23 cellular contexts compared by ENCODE assay signal in genomic region chr11:40140560-40140959, GRCh38.
A peak's percentile ranks its signal among the peaks of the same experiment; 100 is the strongest.
DNase-seq lines count a peak whose midpoint lies in the region; ATAC-seq, FAIRE-seq and TF ChIP-seq lines count a peak whose summit lies in the region.
"Had no signal": no experiment of that assay in that cellular context is flagged by ENCODE, and none has a peak within 500 bp of the region (broad histone marks: within the 10 kb centered on the region; RNA-seq: fewer than 3 reads in every experiment).

No MANE protein-coding gene starts in this region.

- CTCF ChIA-PET in GM12878 (lab: Yijun Ruan, JAX) = no interaction called here

- TF ChIP-seq RAD21 in GM12878 (IDR thresholded peaks at IDR 0.05; ENCODE audit: insufficient read depth, low read depth, low read length) = no peak

- no peak for TF ChIP-seq POLR2A in GM12878 (IDR thresholded peaks at IDR 0.05; ENCODE audit: low read depth, low read length)

- H3K36me3 ChIP-seq in GM12878 (ENCODE audit: control insufficient read depth in 2 of 2, insufficient read depth in 2 of 2, low read length in 1 of 2) (no peaks in the 10 kb centered on the region), smooth muscle cell (ENCODE audit: low read depth) (no peaks in the 10 kb centered on the region)
- H3K36me3 ChIP-seq: HAP-1 had no signal

- H3K79me2 ChIP-seq in GM12878 (ENCODE audit: control insufficient read depth, insufficient read depth, low read length) = no peaks in the 10 kb centered on the region
- no peaks in the 10 kb centered on the region for H3K79me2 ChIP-seq in smooth muscle cell (ENCODE audit: low read depth)

- no TSS peak for BruUV-seq in GM12878 (replicated peaks; lab: Mats Ljungman, UMichigan)

- no peaks in the 10 kb centered on the region for H3K27me3 ChIP-seq in GM12878 (replicated peaks in 1 of 2; ENCODE audit: control insufficient read depth in 2 of 2, insufficient read depth in 2 of 2, low read length in 1 of 2)
- H3K27me3 ChIP-seq in smooth muscle cell (ENCODE audit: low read depth) = no peaks in the 10 kb centered on the region

- peak; percentile 3 for DNase-seq in NCI-H2227 (lab: John Stamatoyannopoulos, UW; ENCODE audit: unreplicated experiment)
- DNase-seq in NCI-H2227 treated with DMSO at 0.1 percent for 48 hours (lab: John Stamatoyannopoulos, UW) = no peak
- DNase-seq in RCC 7860 (ENCODE audit: low spot score) = peak; percentile 69
- DNase-seq in GM12878 (ENCODE audit: low read depth, low spot score) = no peak
- DNase-seq in smooth muscle cell (lab: John Stamatoyannopoulos, UW; ENCODE audit: unreplicated experiment) = no peak
- DNase-seq in posterior vena cava (ENCODE audit: low spot score) = no peak
- no peak for DNase-seq in NCI-H1436 treated with DMSO at 0.1 percent for 48 hours (lab: John Stamatoyannopoulos, UW)
- DNase-seq: Calu3, HFFc6, IMR-90, KG1, MM.1S, NCI-H1694, NCI-H2081, NCI-H345, NCI-H510A treated with DMSO at 0.1 percent for 48 hours, NCI-H748 treated with DMSO at 0.1 percent for 48 hours, SHP77 treated with DMSO at 0.1 percent for 48 hours had no signal

- TF ChIP-seq EP300 in GM12878 (IDR thresholded peaks at IDR 0.05; ENCODE audit: borderline replicate concordance in 1 of 2, control insufficient read depth in 1 of 2, low read depth in 2 of 2, low read length in 2 of 2) = no peak

- H4K20me1 ChIP-seq in GM12878 (ENCODE audit: control insufficient read depth, insufficient read depth) = no peaks in the 10 kb centered on the region
- no peaks in the 10 kb centered on the region for H4K20me1 ChIP-seq in smooth muscle cell (ENCODE audit: low read depth)

- no peak for TF ChIP-seq CTCF in GM12878 (IDR thresholded peaks at IDR 0.05 in 2 of 3, conservative IDR thresholded peaks at IDR 0.05 in 1 of 3; ENCODE audit: control insufficient read depth in 2 of 3, extremely low read depth in 1 of 3, insufficient read depth in 1 of 3, low read depth in 3 of 3, low read length in 3 of 3)
- no peak for TF ChIP-seq CTCF in smooth muscle cell (IDR thresholded peaks at IDR 0.05; ENCODE audit: borderline replicate concordance, insufficient read depth, poor library complexity, severe bottlenecking)

- no peak for FAIRE-seq in RCC 7860 (lab: Jason Lieb, UNC)
- FAIRE-seq in GM12878 (lab: Jason Lieb, UNC) = no peak

- H3K4me3 ChIP-seq in GM12878 = no peak overlapping the region
- H3K4me3 ChIP-seq in smooth muscle cell = no peak overlapping the region
- H3K4me3 ChIP-seq: GM23338, HAP-1 had no signal

- no peaks in the 10 kb centered on the region for H3K4me1 ChIP-seq in GM12878 (ENCODE audit: control insufficient read depth, insufficient read depth, low read length)
- no peaks in the 10 kb centered on the region for H3K4me1 ChIP-seq in smooth muscle cell (ENCODE audit: low read depth)
- H3K4me1 ChIP-seq: HAP-1 had no signal

- H3K9ac ChIP-seq in GM12878 (ENCODE audit: control insufficient read depth, insufficient read depth, low read length) (no peak overlapping the region), smooth muscle cell (ENCODE audit: low read depth) (no peak overlapping the region)

- ATAC-seq in GM12878 = peak; percentile 30; the same call in 1 of the 3 replicates
- ATAC-seq in HG03442 (IDR thresholded peaks at IDR 0.05; ENCODE audit: unreplicated experiment) = no peak
- ATAC-seq: GM23338, Panc1 had no signal

- SMC1A ChIA-PET in GM12878 (lab: Charles Lee; ENCODE audit: uncharacterized antibody, unreplicated experiment) = interaction anchor here (1.1 to 1.6 kb wide), 2 partner anchors 29 to 43 kb away, joined by 4 read pairs; no protein-coding TSS in a partner anchor

- POLR2A ChIA-PET in GM12878 (lab: Charles Lee) = no interaction called here

- H2AFZ ChIP-seq in GM12878 (ENCODE audit: control insufficient read depth, low read depth, low read length) = no peak overlapping the region
- no peak overlapping the region for H2AFZ ChIP-seq in smooth muscle cell (ENCODE audit: low read depth)
- H2AFZ ChIP-seq: GM23338 had no signal

- no peak overlapping the region for H3K27ac ChIP-seq in GM12878 (ENCODE audit: control insufficient read depth, insufficient read depth)
- H3K27ac ChIP-seq in smooth muscle cell (ENCODE audit: low read depth) = no peak overlapping the region
- H3K27ac ChIP-seq: 22Rv1 had no signal

- 30% methylated on average over 4 of the region's 5 CpGs for WGBS in GM12878 (ENCODE audit: insufficient coverage, insufficient replicate concordance, low lambda C conversion rate, missing lambda C conversion rate)
- 28% methylated on average over 5 of the region's 5 CpGs for WGBS in smooth muscle cell (ENCODE audit: low lambda C conversion rate)

- in situ Hi-C loops in GM12878 (cut with MboI) = no loop called here

- intact Hi-C loops in GM12878 (cut with micrococcal nuclease; ENCODE audit: unreplicated experiment) = no loop called here
- intact Hi-C loops in posterior vena cava (cut with DNase I) = no loop called here

- no peaks in the 10 kb centered on the region for H3K9me3 ChIP-seq in GM12878 (replicated peaks; ENCODE audit: control insufficient read depth, insufficient read depth, low read length)
- H3K9me3 ChIP-seq in smooth muscle cell (replicated peaks; ENCODE audit: low read depth) = no peaks in the 10 kb centered on the region
- H3K9me3 ChIP-seq: HAP-1 had no signal

- H3K4me2 ChIP-seq in GM12878 (ENCODE audit: control insufficient read depth, insufficient read depth) = no peak overlapping the region
- peak overlapping the region; percentile 3 for H3K4me2 ChIP-seq in smooth muscle cell
- H3K4me2 ChIP-seq: GM23338 had no signal

- RAD21 ChIA-PET in GM12878 (lab: Charles Lee; ENCODE audit: unreplicated experiment) = no interaction called here

- H3F3A ChIP-seq in smooth muscle cell (ENCODE audit: low read depth) = peaks cover 8% of the 10 kb centered on the region

TF ChIP-seq in GM12878, 131 proteins besides CTCF, POLR2A, EP300 and RAD21:
- TF ChIP-seq BCL3 (IDR thresholded peaks at IDR 0.05; ENCODE audit: borderline replicate concordance, insufficient read depth, low read depth, low read length, poor library complexity, severe bottlenecking) (no peak), SREBF2 (IDR thresholded peaks at IDR 0.05; ENCODE audit: low read length) (no peak)

Comparison
In these comparisons a context has a peak if more than half of its experiments do, and no peak if none do; other contexts are left out.
1. DNase-seq: peak in NCI-H2227 (single experiment) and RCC 7860 (single experiment); none in NCI-H2227 treated with DMSO at 0.1 percent for 48 hours (single experiment), GM12878 (single experiment), smooth muscle cell (single experiment), posterior vena cava (single experiment) and NCI-H1436 treated with DMSO at 0.1 percent for 48 hours (single experiment).